ENCODE assay signal across 31 cellular contexts in genomic region chr10:61065010-61065409, GRCh38.
"Had no signal": no experiment of that assay in that cellular context is flagged by ENCODE, and none has a peak within 500 bp of the region (broad histone marks: within the 10 kb centered on the region; RNA-seq: fewer than 3 reads in every experiment).

No MANE protein-coding gene starts in this region.

- ATAC-seq: activated CD4-positive, alpha-beta T cell treated with anti-CD3 and anti-CD28 coated beads for 36 hours; activated CD4-positive, CD25-positive, alpha-beta regulatory T cell treated with anti-CD3 and anti-CD28 coated beads, Interleukin-2, amount 50 U/mL, for 24 hours; activated CD8-positive, alpha-beta memory T cell treated with anti-CD3 and anti-CD28 coated beads, Interleukin-2, amount 10 ng/mL, durations not matched to agents 7 days and 5 days; activated CD8-positive, alpha-beta T cell treated with anti-CD3 and anti-CD28 coated beads, Interleukin-2, amount 10 ng/mL, durations not matched to agents 7 days and 5 days; activated naive CD8-positive, alpha-beta T cell treated with anti-CD3 and anti-CD28 coated beads, Interleukin-2, amount 50 U/mL, for 24 hours; body of pancreas had no signal

- H3K27ac ChIP-seq: body of pancreas, brain microvascular endothelial cell, breast epithelium, VCaP had no signal

- DNase-seq: activated CD4-positive, alpha-beta memory T cell treated with anti-CD3 and anti-CD28 coated beads, Interleukin-2, amount 10 ng/mL, durations not matched to agents 7 days and 5 days; activated CD4-positive, alpha-beta T cell treated with anti-CD3 and anti-CD28 coated beads for 1 hour; activated CD4-positive, alpha-beta T cell treated with anti-CD3 and anti-CD28 coated beads for 36 hours; activated CD4-positive, alpha-beta T cell treated with anti-CD3 and anti-CD28 coated beads for 48 hours; activated CD4-positive, alpha-beta T cell treated with anti-CD3 and anti-CD28 coated beads, Interleukin-2, amount 10 ng/mL, durations not matched to agents 7 days and 5 days; activated CD4-positive, alpha-beta T cell treated with anti-CD3 and anti-CD28 coated beads, Interleukin-2, amount 50 U/mL, for 48 hours; activated CD4-positive, CD25-positive, alpha-beta regulatory T cell; activated CD8-positive, alpha-beta memory T cell treated with anti-CD3 and anti-CD28 coated beads for 24 hours; activated CD8-positive, alpha-beta memory T cell treated with anti-CD3 and anti-CD28 coated beads, Interleukin-2, amount 10 ng/mL, durations not matched to agents 7 days and 5 days; activated CD8-positive, alpha-beta memory T cell treated with anti-CD3 and anti-CD28 coated beads, Interleukin-2, amount 50 U/mL, for 48 hours; activated CD8-positive, alpha-beta T cell treated with anti-CD3 and anti-CD28 coated beads, Interleukin-2, amount 10 ng/mL, durations not matched to agents 7 days and 5 days; activated effector memory CD4-positive, alpha-beta T cell treated with Interleukin-2 at 50 U/mL for 16 hours; activated gamma-delta T cell; activated naive CD4-positive, alpha-beta T cell treated with anti-CD3 and anti-CD28 coated beads, Interleukin-2, amount 10 ng/mL, durations not matched to agents 7 days and 5 days; activated naive CD4-positive, alpha-beta T cell treated with Interleukin-2 at 50 U/mL for 16 hours; activated naive CD8-positive, alpha-beta T cell treated with anti-CD3 and anti-CD28 coated beads, Interleukin-2, amount 10 ng/mL, durations not matched to agents 7 days and 5 days; activated naive CD8-positive, alpha-beta T cell treated with anti-CD3 and anti-CD28 coated beads, Interleukin-2, amount 50 U/mL, for 24 hours; activated T-cell treated with anti-CD3 and anti-CD28 coated beads, Interleukin-2, amount 50 U/mL, for 24 hours; activated T-cell treated with anti-CD3 and anti-CD28 coated beads, Interleukin-2, amount 50 U/mL, for 48 hours; amniotic stem cell; aorta; body of pancreas; brain microvascular endothelial cell; central memory CD4-positive, alpha-beta T cell; T-helper 1 cell; T-helper 9 cell had no signal

- H3K9me3 ChIP-seq: body of pancreas, breast epithelium had no signal

- FAIRE-seq: astrocyte, TTC549 had no signal

- H3K4me3 ChIP-seq: body of pancreas, breast epithelium had no signal

- H3K4me1 ChIP-seq: breast epithelium had no signal

- H3K36me3 ChIP-seq: brain microvascular endothelial cell, breast epithelium had no signal

- H3K27me3 ChIP-seq: body of pancreas, brain microvascular endothelial cell, breast epithelium had no signal
